31 cellular contexts compared by ENCODE assay signal in genomic region chr20:49945701-49946477, GRCh38.
"Had no signal": no experiment of that assay in that cellular context is flagged by ENCODE, and none has a peak within 500 bp of the region (broad histone marks: within the 10 kb centered on the region; RNA-seq: fewer than 3 reads in every experiment).

No MANE protein-coding gene starts in this region.

- H3K27ac Mint-ChIP-seq: activated CD4-positive, alpha-beta memory T cell treated with anti-CD3 and anti-CD28 coated beads for 36 hours; activated CD4-positive, alpha-beta T cell treated with anti-CD3 and anti-CD28 coated beads for 36 hours; activated CD8-positive, alpha-beta memory T cell treated with anti-CD3 and anti-CD28 coated beads, Interleukin-2, amount 10 ng/mL, durations not matched to agents 7 days and 5 days; activated CD8-positive, alpha-beta T cell treated with anti-CD3 and anti-CD28 coated beads, Interleukin-2, amount 10 ng/mL, durations not matched to agents 7 days and 5 days; activated naive CD4-positive, alpha-beta T cell treated with anti-CD3 and anti-CD28 coated beads for 36 hours; activated naive CD4-positive, alpha-beta T cell treated with anti-CD3 and anti-CD28 coated beads, Interleukin-2, amount 50 U/mL, for 24 hours; activated naive CD8-positive, alpha-beta T cell treated with anti-CD3 and anti-CD28 coated beads for 36 hours; activated naive CD8-positive, alpha-beta T cell treated with anti-CD3 and anti-CD28 coated beads, Interleukin-2, amount 50 U/mL, for 24 hours; activated T-helper 1 cell treated with anti-CD3 and anti-CD28 coated beads, Interleukin-12 subunit alpha, Interleukin-12 subunit beta, Interleukin-2, Interleukin-4 antibody, amounts not matched to agents 30 ng/mL and 10 ng/mL and 1 ng/mL, durations not matched to agents 14 hours and 24 hours and 36 hours; activated T-helper 2 cell treated with anti-CD3 and anti-CD28 coated beads, Interferon-gamma antibody, Interleukin-2, Interleukin-4, amounts not matched to agents 10 μg/mL and 5 μg/mL and 100 μg/mL, durations not matched to agents 14 hours and 24 hours and 36 hours had no signal

- DNase-seq: activated CD4-positive, alpha-beta memory T cell treated with anti-CD3 and anti-CD28 coated beads for 36 hours; activated CD4-positive, alpha-beta T cell treated with anti-CD3 and anti-CD28 coated beads for 36 hours; activated CD4-positive, alpha-beta T cell treated with anti-CD3 and anti-CD28 coated beads, Interleukin-2, amount 10 ng/mL, durations not matched to agents 24 days and 14 days; activated CD4-positive, CD25-positive, alpha-beta regulatory T cell; activated CD4-positive, CD25-positive, alpha-beta regulatory T cell treated with anti-CD3 and anti-CD28 coated beads, Interleukin-2, amount 50 U/mL, for 72 hours; activated CD8-positive, alpha-beta memory T cell treated with anti-CD3 and anti-CD28 coated beads, Interleukin-2, amount 10 ng/mL, durations not matched to agents 7 days and 5 days; activated CD8-positive, alpha-beta memory T cell treated with anti-CD3 and anti-CD28 coated beads, Interleukin-2, amount 50 U/mL, for 4 hours; activated CD8-positive, alpha-beta T cell treated with anti-CD3 and anti-CD28 coated beads, Interleukin-2, amount 10 ng/mL, durations not matched to agents 7 days and 5 days; activated effector memory CD4-positive, alpha-beta T cell treated with anti-CD3 and anti-CD28 coated beads, Interleukin-2, amount 50 U/mL, for 16 hours; activated naive CD4-positive, alpha-beta T cell treated with anti-CD3 and anti-CD28 coated beads for 36 hours; activated naive CD8-positive, alpha-beta T cell treated with anti-CD3 and anti-CD28 coated beads for 36 hours; activated naive CD8-positive, alpha-beta T cell treated with anti-CD3 and anti-CD28 coated beads, Interleukin-2, amount 50 U/mL, for 24 hours; activated T-cell treated with anti-CD3 and anti-CD28 coated beads, Interleukin-2, amount 50 U/mL, for 1 hour; activated T-cell treated with anti-CD3 and anti-CD28 coated beads, Interleukin-2, amount 50 U/mL, for 48 hours; amygdala; body of pancreas; caudate nucleus; cortex of kidney; dermis blood vessel endothelial cell; effector CD4-positive, alpha-beta T cell; effector memory CD8-positive, alpha-beta T cell; erythroblast; foreskin keratinocyte; gastrocnemius medialis; glutamatergic neuron; T-helper 2 cell had no signal

- H3K27me3 ChIP-seq: adrenal gland, body of pancreas, esophagus muscularis mucosa, foreskin keratinocyte, gastrocnemius medialis had no signal

- ATAC-seq: activated CD4-positive, alpha-beta T cell treated with anti-CD3 and anti-CD28 coated beads for 36 hours; activated CD8-positive, alpha-beta memory T cell treated with anti-CD3 and anti-CD28 coated beads, Interleukin-2, amount 10 ng/mL, durations not matched to agents 7 days and 5 days; activated CD8-positive, alpha-beta T cell treated with anti-CD3 and anti-CD28 coated beads, Interleukin-2, amount 10 ng/mL, durations not matched to agents 7 days and 5 days; activated naive CD8-positive, alpha-beta T cell treated with anti-CD3 and anti-CD28 coated beads, Interleukin-2, amount 50 U/mL, for 24 hours; body of pancreas; effector memory CD8-positive, alpha-beta T cell; foreskin keratinocyte; gastrocnemius medialis had no signal

- H3K9me3 Mint-ChIP-seq: activated CD4-positive, alpha-beta memory T cell treated with anti-CD3 and anti-CD28 coated beads for 36 hours; activated CD4-positive, alpha-beta T cell treated with anti-CD3 and anti-CD28 coated beads, Interleukin-2, amount 10 ng/mL, durations not matched to agents 24 days and 14 days; activated naive CD4-positive, alpha-beta T cell treated with anti-CD3 and anti-CD28 coated beads for 36 hours; activated naive CD4-positive, alpha-beta T cell treated with anti-CD3 and anti-CD28 coated beads, Interleukin-2, amount 50 U/mL, for 24 hours; activated naive CD8-positive, alpha-beta T cell treated with anti-CD3 and anti-CD28 coated beads for 36 hours; activated naive CD8-positive, alpha-beta T cell treated with anti-CD3 and anti-CD28 coated beads, Interleukin-2, amount 50 U/mL, for 24 hours; activated T-helper 1 cell treated with anti-CD3 and anti-CD28 coated beads, Interleukin-12 subunit alpha, Interleukin-12 subunit beta, Interleukin-2, Interleukin-4 antibody, amounts not matched to agents 30 ng/mL and 10 ng/mL and 1 ng/mL, durations not matched to agents 14 hours and 24 hours and 36 hours; activated T-helper 2 cell treated with anti-CD3 and anti-CD28 coated beads, Interferon-gamma antibody, Interleukin-2, Interleukin-4, amounts not matched to agents 10 μg/mL and 5 μg/mL and 100 μg/mL, durations not matched to agents 14 hours and 24 hours and 36 hours; effector memory CD8-positive, alpha-beta T cell had no signal

- H3K27me3 Mint-ChIP-seq: activated CD4-positive, alpha-beta memory T cell treated with anti-CD3 and anti-CD28 coated beads for 36 hours; activated CD4-positive, alpha-beta T cell treated with anti-CD3 and anti-CD28 coated beads for 36 hours; activated CD4-positive, alpha-beta T cell treated with anti-CD3 and anti-CD28 coated beads, Interleukin-2, amount 10 ng/mL, durations not matched to agents 24 days and 14 days; activated CD8-positive, alpha-beta memory T cell treated with anti-CD3 and anti-CD28 coated beads, Interleukin-2, amount 10 ng/mL, durations not matched to agents 7 days and 5 days; activated naive CD4-positive, alpha-beta T cell treated with anti-CD3 and anti-CD28 coated beads, Interleukin-2, amount 50 U/mL, for 24 hours; activated naive CD8-positive, alpha-beta T cell treated with anti-CD3 and anti-CD28 coated beads, Interleukin-2, amount 50 U/mL, for 24 hours; effector memory CD8-positive, alpha-beta T cell had no signal

- H3K9me3 ChIP-seq: adrenal gland, body of pancreas, esophagus muscularis mucosa, gastrocnemius medialis had no signal

- H3K4me3 ChIP-seq: adrenal gland, body of pancreas, esophagus muscularis mucosa, gastrocnemius medialis had no signal

- H3K4me3 Mint-ChIP-seq: activated CD4-positive, alpha-beta memory T cell treated with anti-CD3 and anti-CD28 coated beads for 36 hours; activated CD4-positive, alpha-beta T cell treated with anti-CD3 and anti-CD28 coated beads for 36 hours; activated CD4-positive, alpha-beta T cell treated with anti-CD3 and anti-CD28 coated beads, Interleukin-2, amount 10 ng/mL, durations not matched to agents 24 days and 14 days; activated CD8-positive, alpha-beta memory T cell treated with anti-CD3 and anti-CD28 coated beads, Interleukin-2, amount 10 ng/mL, durations not matched to agents 7 days and 5 days; activated CD8-positive, alpha-beta T cell treated with anti-CD3 and anti-CD28 coated beads, Interleukin-2, amount 10 ng/mL, durations not matched to agents 7 days and 5 days; activated naive CD4-positive, alpha-beta T cell treated with anti-CD3 and anti-CD28 coated beads for 36 hours; activated naive CD4-positive, alpha-beta T cell treated with anti-CD3 and anti-CD28 coated beads, Interleukin-2, amount 50 U/mL, for 24 hours; activated naive CD8-positive, alpha-beta T cell treated with anti-CD3 and anti-CD28 coated beads for 36 hours; activated naive CD8-positive, alpha-beta T cell treated with anti-CD3 and anti-CD28 coated beads, Interleukin-2, amount 50 U/mL, for 24 hours; activated T-helper 1 cell treated with anti-CD3 and anti-CD28 coated beads, Interleukin-12 subunit alpha, Interleukin-12 subunit beta, Interleukin-2, Interleukin-4 antibody, amounts not matched to agents 30 ng/mL and 10 ng/mL and 1 ng/mL, durations not matched to agents 14 hours and 24 hours and 36 hours; effector memory CD8-positive, alpha-beta T cell had no signal

- H3K27ac ChIP-seq: adrenal gland, body of pancreas, esophagus muscularis mucosa, foreskin keratinocyte had no signal
